16 cellular contexts compared by ENCODE assay signal in the genomic region with DNA sequence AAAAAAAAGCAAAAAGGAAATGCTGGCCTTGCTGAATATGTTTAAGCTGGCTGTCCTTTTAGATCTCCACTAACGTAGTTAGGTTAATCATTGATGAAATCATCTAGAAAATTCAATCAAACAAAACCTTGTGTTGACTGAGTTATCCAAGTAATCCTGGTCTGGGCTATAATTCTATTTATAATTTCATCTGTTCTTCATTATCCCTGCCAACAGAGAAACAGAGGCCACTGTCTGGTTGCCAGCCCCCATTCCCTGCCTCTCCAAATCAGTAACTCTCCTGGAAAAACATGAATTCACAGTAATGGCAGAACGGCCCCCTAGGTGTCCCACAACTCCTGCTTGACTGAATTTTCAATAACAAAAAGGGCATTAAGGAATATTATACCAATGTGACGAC. TPM values are rescaled to one million over a fixed set of nuclear protein-coding genes. Genes with fewer than 3 reads are reported as not detected.
DNase-seq lines count a peak whose midpoint lies in the region; ATAC-seq and TF ChIP-seq lines count a peak whose summit lies in the region.
"Had no signal": no experiment of that assay in that cellular context is flagged by ENCODE, and none has a peak within 500 bp of the region (broad histone marks: within the 10 kb centered on the region; RNA-seq: fewer than 3 reads in every experiment).

No MANE protein-coding gene starts in this region.

- H3K9me3 ChIP-seq in uterus, result no peaks in the 10 kb centered on the region
- H3K9me3 ChIP-seq: heart right ventricle, upper lobe of left lung had no signal

- H3K4me1 ChIP-seq in uterus, result no peaks in the 10 kb centered on the region

- peaks cover 82% of the 10 kb centered on the region for H3K4me1 Mint-ChIP-seq in activated naive CD8-positive, alpha-beta T cell treated with anti-CD3 and anti-CD28 coated beads, Interleukin-2, amount 50 U/mL, for 24 hours

- peak overlapping the region; percentile 14 for H3K27ac Mint-ChIP-seq in activated naive CD8-positive, alpha-beta T cell treated with anti-CD3 and anti-CD28 coated beads, Interleukin-2, amount 50 U/mL, for 24 hours

- peaks cover 9% of the 10 kb centered on the region for H3K36me3 Mint-ChIP-seq in activated naive CD8-positive, alpha-beta T cell treated with anti-CD3 and anti-CD28 coated beads, Interleukin-2, amount 50 U/mL, for 24 hours (ENCODE audit: low read depth)

- no peak for ATAC-seq in activated naive CD8-positive, alpha-beta T cell treated with anti-CD3 and anti-CD28 coated beads, Interleukin-2, amount 50 U/mL, for 24 hours
- no peak for ATAC-seq in GM18861 (IDR thresholded peaks at IDR 0.05; ENCODE audit: unreplicated experiment)
- ATAC-seq: heart right ventricle had no signal

- H3K27me3 ChIP-seq in uterus, result no peaks in the 10 kb centered on the region
- H3K27me3 ChIP-seq: upper lobe of left lung had no signal

- no peaks in the 10 kb centered on the region for H3K9me3 Mint-ChIP-seq in activated naive CD8-positive, alpha-beta T cell treated with anti-CD3 and anti-CD28 coated beads, Interleukin-2, amount 50 U/mL, for 24 hours

- TF ChIP-seq CTCF in 22Rv1 (IDR thresholded peaks at IDR 0.05) (no peak; the same call in 1 of the 2 replicates), uterus (IDR thresholded peaks at IDR 0.05) (no peak)

- no peaks in the 10 kb centered on the region for H3K27me3 Mint-ChIP-seq in activated naive CD8-positive, alpha-beta T cell treated with anti-CD3 and anti-CD28 coated beads, Interleukin-2, amount 50 U/mL, for 24 hours

- H3K27ac ChIP-seq in 22Rv1, result peak overlapping the region; percentile 66
- H3K27ac ChIP-seq in uterus, result no peak overlapping the region
- H3K27ac ChIP-seq: heart right ventricle, SK-N-MC, upper lobe of left lung had no signal

- intact Hi-C loops in uterus (cut with DNase I; ENCODE audit: low total_unique reads), result no loop called here

- no peak for TF ChIP-seq POLR2A in uterus (IDR thresholded peaks at IDR 0.05)

- no peaks in the 10 kb centered on the region for H3K36me3 ChIP-seq in uterus
- H3K36me3 ChIP-seq: heart right ventricle, upper lobe of left lung had no signal

- no peak overlapping the region for H3K4me3 ChIP-seq in uterus
- H3K4me3 ChIP-seq: heart right ventricle, SK-N-MC, upper lobe of left lung had no signal

- DNase-seq in DMS53 treated with DMSO at 0.1 percent for 48 hours (lab: John Stamatoyannopoulos, UW; ENCODE audit: unreplicated experiment) (peak; percentile 51), left kidney (ENCODE audit: low read depth, low spot score) (peak; percentile 15), KG1 (lab: John Stamatoyannopoulos, UW) (no peak), DMS79 treated with DMSO at 0.1 percent for 48 hours (lab: John Stamatoyannopoulos, UW) (no peak), uterus (no peak)
- no peak for DNase-seq in activated naive CD8-positive, alpha-beta T cell treated with anti-CD3 and anti-CD28 coated beads, Interleukin-2, amount 50 U/mL, for 24 hours
- DNase-seq: activated CD4-positive, alpha-beta T cell treated with anti-CD3 and anti-CD28 coated beads, Interleukin-2, amount 50 U/mL, for 4 hours; DMS 273 treated with DMSO at 0.1 percent for 48 hours; erythroblast; heart right ventricle; Karpas-422; stimulated activated naive CD4-positive, alpha-beta T cell; upper lobe of left lung had no signal

- H3K4me3 Mint-ChIP-seq in activated naive CD8-positive, alpha-beta T cell treated with anti-CD3 and anti-CD28 coated beads, Interleukin-2, amount 50 U/mL, for 24 hours, result no peak overlapping the region

RNA-seq across cellular contexts. Expression of gene DOCK10, which starts 24.6 kb away (rescaled TPM):
- total RNA-seq in uterus, result 10 to 100 TPM in 2 of 4 donors, 1 to 10 TPM in 2; 3.8 to 33.2 (median 12.3) TPM

Comparison
In these comparisons a context has a peak if more than half of its experiments do, and no peak if none do; other contexts are left out.
1. DNase-seq: peak in DMS53 treated with DMSO at 0.1 percent for 48 hours (single experiment) and left kidney (single experiment); none in activated naive CD8-positive, alpha-beta T cell treated with anti-CD3 and anti-CD28 coated beads, Interleukin-2, amount 50 U/mL, for 24 hours (single experiment), KG1 (single experiment), DMS79 treated with DMSO at 0.1 percent for 48 hours (single experiment) and uterus (0 of 2).